ENCODE assay signal across 14 cellular contexts in genomic region chr3:10450494-10451440, GRCh38. TPM values are rescaled to one million over a fixed set of nuclear protein-coding genes. Genes with fewer than 3 reads are reported as not detected.
DNase-seq lines count a peak whose midpoint lies in the region; ATAC-seq, FAIRE-seq and TF ChIP-seq lines count a peak whose summit lies in the region.
"Had no signal": no experiment of that assay in that cellular context is flagged by ENCODE, and none has a peak within 500 bp of the region (broad histone marks: within the 10 kb centered on the region; RNA-seq: fewer than 3 reads in every experiment).

No MANE protein-coding gene starts in this region.

- intact Hi-C loops in right cardiac atrium (cut with DNase I), result no loop called here

- TF ChIP-seq RAD21 in Ishikawa (IDR thresholded peaks at IDR 0.05; ENCODE audit: low read depth), result no peak

- no peaks in the 10 kb centered on the region for H3K4me1 Mint-ChIP-seq in endodermal cell

- H3K27ac ChIP-seq in endodermal cell (ENCODE audit: low read depth, low read length) (no peak overlapping the region), skeletal muscle tissue (ENCODE audit: low read depth, low read length) (peak overlapping the region; percentile 46), right cardiac atrium (ENCODE audit: low read length) (no peak overlapping the region)
- H3K27ac ChIP-seq: BLaER1 treated with 17β-estradiol and CSF1 and Interleukin-3, amounts not matched to agents 10 nM and 100 nM had no signal

- peak; percentile 10 for DNase-seq in ELF-1 (ENCODE audit: low read depth, low spot score)
- DNase-seq in endodermal cell, result peak; percentile 62
- no peak for DNase-seq in midbrain (lab: John Stamatoyannopoulos, UW)
- DNase-seq in right cardiac atrium, result no peak
- DNase-seq in H54 (ENCODE audit: insufficient read length, low spot score), result no peak
- DNase-seq: EL, NCI-H1930, NCI-H2171, NCI-H446 treated with DMSO at 0.1 percent for 48 hours, NCI-H774 had no signal

- H3K4me3 ChIP-seq in endodermal cell (ENCODE audit: low read length) (no peak overlapping the region), skeletal muscle tissue (ENCODE audit: low read length in 3 of 3) (no peak overlapping the region), right cardiac atrium (ENCODE audit: low read length) (no peak overlapping the region)
- H3K4me3 ChIP-seq: BLaER1 treated with 17β-estradiol and CSF1 and Interleukin-3, amounts not matched to agents 10 nM and 100 nM had no signal

- H3K9me3 ChIP-seq in endodermal cell (ENCODE audit: control insufficient read depth, low read length) (no peaks in the 10 kb centered on the region), skeletal muscle tissue (ENCODE audit: control insufficient read depth in 3 of 3, low read length in 3 of 3) (no peaks in the 10 kb centered on the region), right cardiac atrium (ENCODE audit: control insufficient read depth, low read length) (no peaks in the 10 kb centered on the region)
- H3K9me3 ChIP-seq: BLaER1 treated with 17β-estradiol and CSF1 and Interleukin-3, amounts not matched to agents 10 nM and 100 nM had no signal

- no peak for TF ChIP-seq POLR2A in H54 (IDR thresholded peaks at IDR 0.05; ENCODE audit: low read depth, low read length)

- H3K4me1 ChIP-seq in endodermal cell (ENCODE audit: control insufficient read depth, insufficient read depth, low read length), result no peaks in the 10 kb centered on the region
- H3K4me1 ChIP-seq in skeletal muscle tissue (ENCODE audit: control insufficient read depth in 3 of 3, insufficient read depth in 3 of 3, low read length in 3 of 3), result peaks cover 41 to 73% (median 41%) of the 10 kb centered on the region in 3 donors
- no peaks in the 10 kb centered on the region for H3K4me1 ChIP-seq in right cardiac atrium (ENCODE audit: control insufficient read depth, insufficient read depth, low read length)

- peaks cover 10% of the 10 kb centered on the region for H3K27me3 Mint-ChIP-seq in endodermal cell (ENCODE audit: insufficient read depth)

- no peak overlapping the region for H3K4me3 Mint-ChIP-seq in endodermal cell

- no peaks in the 10 kb centered on the region for H3K36me3 Mint-ChIP-seq in endodermal cell (ENCODE audit: low read depth)

- H3K9ac ChIP-seq in endodermal cell (ENCODE audit: extremely low read depth, low read length, poor library complexity, severe bottlenecking), result no peak overlapping the region
- H3K9ac ChIP-seq in skeletal muscle tissue (ENCODE audit: low read depth in 1 of 3, low read length in 3 of 3), result peak overlapping the region in 1 of 3 donors; percentile 8
- H3K9ac ChIP-seq: BLaER1 treated with 17β-estradiol and CSF1 and Interleukin-3, amounts not matched to agents 10 nM and 100 nM had no signal

- 72 to 76% methylated on average over 7 to 22 of the region's 22 CpGs for WGBS in endodermal cell (ENCODE audit: insufficient coverage in 1 of 2, insufficient read length in 1 of 2), 2 experiments
- WGBS in right cardiac atrium, result 49% methylated on average over 22 of the region's 22 CpGs

- H3K9me3 Mint-ChIP-seq in endodermal cell, result no peaks in the 10 kb centered on the region

- TF ChIP-seq EP300 in Ishikawa (IDR thresholded peaks at IDR 0.05; ENCODE audit: borderline replicate concordance), result no peak

- no peak for ATAC-seq in right cardiac atrium

- H3K27ac Mint-ChIP-seq in endodermal cell, result no peak overlapping the region

- FAIRE-seq in H54 (lab: Jason Lieb, UNC), result no peak
- FAIRE-seq: RCC 7860 had no signal

- no peak for TF ChIP-seq CTCF in endodermal cell (conservative IDR thresholded peaks at IDR 0.05)

- H3K36me3 ChIP-seq in endodermal cell (ENCODE audit: control insufficient read depth, insufficient read depth, low read length) (no peaks in the 10 kb centered on the region), skeletal muscle tissue (ENCODE audit: control insufficient read depth in 3 of 3, insufficient read depth in 3 of 3, low read length in 3 of 3) (peaks cover 2 to 5% (median 4%) of the 10 kb centered on the region in 3 donors)

- peaks cover 13% of the 10 kb centered on the region for H3K27me3 ChIP-seq in endodermal cell (ENCODE audit: control insufficient read depth, insufficient read depth, low read length, poor library complexity, severe bottlenecking)
- H3K27me3 ChIP-seq in skeletal muscle tissue (ENCODE audit: control insufficient read depth in 3 of 3, insufficient read depth in 3 of 3, low read length in 3 of 3), result peaks cover 0 to 3% (median 0%) of the 10 kb centered on the region in 3 donors
- no peaks in the 10 kb centered on the region for H3K27me3 ChIP-seq in right cardiac atrium (ENCODE audit: control insufficient read depth, insufficient read depth)
- H3K27me3 ChIP-seq: BLaER1 treated with 17β-estradiol and CSF1 and Interleukin-3, amounts not matched to agents 10 nM and 100 nM had no signal

TF ChIP-seq in Ishikawa, 13 proteins besides CTCF, POLR2A, EP300 and RAD21:
- TF ChIP-seq REST (IDR thresholded peaks at IDR 0.05; ENCODE audit: low read depth), result peak; percentile 83
- TF ChIP-seq NFIC (IDR thresholded peaks at IDR 0.05), result no peak

RNA-seq across cellular contexts. Expression of gene ATP2B2, which starts 54.6 kb away (rescaled TPM):
- under 1 TPM in 1 of 2 donors, not detected in 1; 0.09 TPM for total RNA-seq in endodermal cell
- 0.64 TPM for polyA plus RNA-seq in endodermal cell (2013, experiment 1 of 2)
- 0.54 TPM for polyA plus RNA-seq in endodermal cell (2013, experiment 2 of 2)
- total RNA-seq in skeletal muscle tissue, result 3.7 TPM
- under 1 TPM; 0.14 to 0.24 (median 0.17) TPM for total RNA-seq in right cardiac atrium
- 0.36 TPM for polyA plus RNA-seq in right cardiac atrium

Comparison
In these comparisons a context has a peak if more than half of its experiments do, and no peak if none do; other contexts are left out.
1. DNase-seq: peak in ELF-1 (single experiment) and endodermal cell (single experiment); none in midbrain (single experiment), right cardiac atrium (0 of 3) and H54 (single experiment).